14 cellular contexts compared by ENCODE assay signal in the genomic region with DNA sequence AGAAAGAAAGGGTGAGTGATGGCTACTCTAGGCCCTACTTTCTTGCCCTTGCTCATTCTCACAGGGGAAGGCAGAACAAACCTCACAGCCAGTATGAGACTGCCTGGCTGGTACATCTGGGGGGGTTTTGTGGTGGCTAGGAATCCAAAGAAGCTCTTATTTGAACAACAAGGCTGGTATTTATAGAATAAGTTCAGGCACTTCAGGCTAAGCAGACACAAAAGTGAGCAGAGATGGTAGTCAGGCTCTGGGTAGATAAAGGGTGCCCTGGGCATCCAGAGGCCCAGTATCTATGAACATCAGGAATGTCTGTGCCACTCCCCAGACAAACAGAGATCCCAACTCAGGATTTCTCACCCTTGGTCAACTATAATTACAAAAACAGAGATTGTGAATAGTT. TPM values are rescaled to one million over a fixed set of nuclear protein-coding genes. Genes with fewer than 3 reads are reported as not detected.
DNase-seq lines count a peak whose midpoint lies in the region; ATAC-seq and TF ChIP-seq lines count a peak whose summit lies in the region.
"Had no signal": no experiment of that assay in that cellular context is flagged by ENCODE, and none has a peak within 500 bp of the region (broad histone marks: within the 10 kb centered on the region; RNA-seq: fewer than 3 reads in every experiment).

No MANE protein-coding gene starts in this region.

- DNase-seq in LHCN-M2 (ENCODE audit: low read depth), result peak; percentile 80
- no peak for DNase-seq in ascending aorta (ENCODE audit: low spot score in 2 of 2)
- DNase-seq in iris pigment epithelial cell (ENCODE audit: low read depth), result peak; percentile 78
- DNase-seq in natural killer cell, result no peak
- DNase-seq in activated T-cell treated with anti-CD3 and anti-CD28 coated beads, Interleukin-2, amount 50 U/mL, for 72 hours, result no peak
- DNase-seq in activated naive CD8-positive, alpha-beta T cell treated with anti-CD3 and anti-CD28 coated beads for 36 hours, result no peak
- DNase-seq: Calu3, NCI-H146, NCI-H526, SHP77 treated with DMSO at 0.1 percent for 48 hours had no signal

- H3K27me3 Mint-ChIP-seq in natural killer cell (ENCODE audit: low read depth in 2 of 2), result no peaks in the 10 kb centered on the region
- H3K27me3 Mint-ChIP-seq in activated T-cell treated with anti-CD3 and anti-CD28 coated beads, Interleukin-2, amount 50 U/mL, for 72 hours (ENCODE audit: low read depth), result no peaks in the 10 kb centered on the region
- no peaks in the 10 kb centered on the region for H3K27me3 Mint-ChIP-seq in activated naive CD8-positive, alpha-beta T cell treated with anti-CD3 and anti-CD28 coated beads for 36 hours
- H3K27me3 Mint-ChIP-seq: activated naive CD8-positive, alpha-beta T cell; natural killer cell treated with Interleukin-12 subunit alpha and Interleukin-12 subunit beta and Interleukin-15 and Interleukin-18, amount 100 ng/mL, for 72 hours had no signal

- H3K4me1 Mint-ChIP-seq in natural killer cell, result peaks cover 0 to 5% of the 10 kb centered on the region in 2 donors
- peaks cover 9% of the 10 kb centered on the region for H3K4me1 Mint-ChIP-seq in activated T-cell treated with anti-CD3 and anti-CD28 coated beads, Interleukin-2, amount 50 U/mL, for 72 hours (ENCODE audit: low read depth)
- H3K4me1 Mint-ChIP-seq in activated naive CD8-positive, alpha-beta T cell treated with anti-CD3 and anti-CD28 coated beads for 36 hours, result peaks cover 2% of the 10 kb centered on the region

- no peak overlapping the region for H3K27ac Mint-ChIP-seq in natural killer cell
- no peak overlapping the region for H3K27ac Mint-ChIP-seq in activated T-cell treated with anti-CD3 and anti-CD28 coated beads, Interleukin-2, amount 50 U/mL, for 72 hours
- no peak overlapping the region for H3K27ac Mint-ChIP-seq in activated naive CD8-positive, alpha-beta T cell treated with anti-CD3 and anti-CD28 coated beads for 36 hours
- H3K27ac Mint-ChIP-seq: activated naive CD8-positive, alpha-beta T cell had no signal

- H3K27ac ChIP-seq in ascending aorta, result peak overlapping the region; percentile 27 to 55
- H3K27ac ChIP-seq in temporal lobe (ENCODE audit: low read depth, low read length), result peak overlapping the region; percentile 15

- no peak for ATAC-seq in natural killer cell
- ATAC-seq in activated T-cell treated with anti-CD3 and anti-CD28 coated beads, Interleukin-2, amount 50 U/mL, for 72 hours (replicated peaks in 1 of 2), result no peak
- ATAC-seq: natural killer cell treated with Interleukin-12 subunit alpha and Interleukin-12 subunit beta and Interleukin-15 and Interleukin-18, amount 100 ng/mL, for 72 hours had no signal

- H3K9me3 Mint-ChIP-seq in natural killer cell, result no peaks in the 10 kb centered on the region
- H3K9me3 Mint-ChIP-seq in activated T-cell treated with anti-CD3 and anti-CD28 coated beads, Interleukin-2, amount 50 U/mL, for 72 hours, result no peaks in the 10 kb centered on the region
- no peaks in the 10 kb centered on the region for H3K9me3 Mint-ChIP-seq in activated naive CD8-positive, alpha-beta T cell treated with anti-CD3 and anti-CD28 coated beads for 36 hours
- H3K9me3 Mint-ChIP-seq: natural killer cell treated with Interleukin-12 subunit alpha and Interleukin-12 subunit beta and Interleukin-15 and Interleukin-18, amount 100 ng/mL, for 72 hours had no signal

- H3K4me3 Mint-ChIP-seq in natural killer cell, result no peak overlapping the region
- no peak overlapping the region for H3K4me3 Mint-ChIP-seq in activated T-cell treated with anti-CD3 and anti-CD28 coated beads, Interleukin-2, amount 50 U/mL, for 72 hours
- H3K4me3 Mint-ChIP-seq in activated naive CD8-positive, alpha-beta T cell treated with anti-CD3 and anti-CD28 coated beads for 36 hours, result no peak overlapping the region
- H3K4me3 Mint-ChIP-seq: activated naive CD8-positive, alpha-beta T cell; natural killer cell treated with Interleukin-12 subunit alpha and Interleukin-12 subunit beta and Interleukin-15 and Interleukin-18, amount 100 ng/mL, for 72 hours had no signal

- no peaks in the 10 kb centered on the region for H3K36me3 ChIP-seq in ascending aorta

- intact Hi-C loops in ascending aorta (cut with DNase I), result no loop called here
- intact Hi-C loops in natural killer cell (cut with micrococcal nuclease), result no loop called here

- H3K4me3 ChIP-seq in ascending aorta, result no peak overlapping the region
- H3K4me3 ChIP-seq: skin epidermis had no signal

- no peaks in the 10 kb centered on the region for H3K9me3 ChIP-seq in ascending aorta

- TF ChIP-seq CTCF in ascending aorta (IDR thresholded peaks at IDR 0.05), result no peak
- no peak for TF ChIP-seq CTCF in natural killer cell (IDR thresholded peaks at IDR 0.05)

- H3K36me3 Mint-ChIP-seq in natural killer cell, result no peaks in the 10 kb centered on the region
- H3K36me3 Mint-ChIP-seq in activated T-cell treated with anti-CD3 and anti-CD28 coated beads, Interleukin-2, amount 50 U/mL, for 72 hours (ENCODE audit: insufficient read depth in 2 of 2), result no peaks in the 10 kb centered on the region
- no peaks in the 10 kb centered on the region for H3K36me3 Mint-ChIP-seq in activated naive CD8-positive, alpha-beta T cell treated with anti-CD3 and anti-CD28 coated beads for 36 hours
- H3K36me3 Mint-ChIP-seq: activated naive CD8-positive, alpha-beta T cell; natural killer cell treated with Interleukin-12 subunit alpha and Interleukin-12 subunit beta and Interleukin-15 and Interleukin-18, amount 100 ng/mL, for 72 hours had no signal

- H3K4me1 ChIP-seq in ascending aorta, result peaks cover 9 to 28% of the 10 kb centered on the region in 2 donors

- no peaks in the 10 kb centered on the region for H3K27me3 ChIP-seq in ascending aorta

RNA-seq across cellular contexts. Expression of gene RTN4, which starts 57.2 kb away (rescaled TPM):
- total RNA-seq in LHCN-M2 (2014; rRNA removed) (547 and 585 TPM in 2 replicates), ascending aorta (296 TPM), temporal lobe (578 TPM), natural killer cell (100 to 1,000 TPM; 100 to 117 (median 109) TPM)
- 869 TPM for polyA plus RNA-seq in LHCN-M2 (2012)
- 10 to 100 TPM; 78.8 to 83.3 TPM for total RNA-seq in activated T-cell treated with anti-CD3 and anti-CD28 coated beads, Interleukin-2, amount 50 U/mL, for 72 hours
- total RNA-seq in activated naive CD8-positive, alpha-beta T cell treated with anti-CD3 and anti-CD28 coated beads for 36 hours, result 10 to 100 TPM; 86.5 to 90.7 TPM

Comparison
In these comparisons a context has a peak if more than half of its experiments do, and no peak if none do; other contexts are left out.
1. DNase-seq: peak in LHCN-M2 (single experiment) and iris pigment epithelial cell (single experiment); none in ascending aorta (0 of 2), natural killer cell (single experiment), activated T-cell treated with anti-CD3 and anti-CD28 coated beads, Interleukin-2, amount 50 U/mL, for 72 hours (0 of 2) and activated naive CD8-positive, alpha-beta T cell treated with anti-CD3 and anti-CD28 coated beads for 36 hours (single experiment).